Comparison of ENCODE assay signal across 8 cellular contexts in genomic region chr4:184287697-184288255, GRCh38.
DNase-seq lines count a peak whose midpoint lies in the region; ATAC-seq lines count a peak whose summit lies in the region.

No MANE protein-coding gene starts in this region.

- no peak overlapping the region for H3K27ac ChIP-seq in BLaER1
- peak overlapping the region; percentile 92 for H3K27ac ChIP-seq in Karpas-422 (ENCODE audit: low read length)

- H3K27me3 Mint-ChIP-seq in memory B cell = no peaks in the 10 kb centered on the region

- DNase-seq in Karpas-422 (peak; percentile 51), cerebellar cortex (ENCODE audit: low spot score) (peak; percentile 20), memory B cell (ENCODE audit: low spot score in 2 of 2) (no peak), NCI-H1436 treated with DMSO at 0.1 percent for 48 hours (lab: John Stamatoyannopoulos, UW) (no peak)

- H3K36me3 ChIP-seq in BLaER1 = no peaks in the 10 kb centered on the region
- H3K36me3 ChIP-seq in Karpas-422 (ENCODE audit: insufficient read depth, low read length) = no peaks in the 10 kb centered on the region

- H3K4me1 Mint-ChIP-seq in memory B cell = peaks cover 27% of the 10 kb centered on the region

- ATAC-seq in memory B cell (ENCODE audit: low read depth) (no peak), HG03460 (IDR thresholded peaks at IDR 0.05; ENCODE audit: unreplicated experiment) (no peak), GM21529 (IDR thresholded peaks at IDR 0.05; ENCODE audit: unreplicated experiment) (no peak), HG03045 (IDR thresholded peaks at IDR 0.05; ENCODE audit: unreplicated experiment) (no peak)

- no peaks in the 10 kb centered on the region for H3K27me3 ChIP-seq in BLaER1
- no peaks in the 10 kb centered on the region for H3K27me3 ChIP-seq in Karpas-422 (ENCODE audit: low read length)

- no peaks in the 10 kb centered on the region for H3K9me3 Mint-ChIP-seq in memory B cell

- H3K9me2 ChIP-seq in Karpas-422 (replicated peaks; ENCODE audit: insufficient read depth, low read length) = no peaks in the 10 kb centered on the region

- no peaks in the 10 kb centered on the region for H4K20me1 ChIP-seq in BLaER1
- no peaks in the 10 kb centered on the region for H4K20me1 ChIP-seq in Karpas-422 (ENCODE audit: insufficient read depth, low read depth, low read length)

- no peak overlapping the region for H3K4me3 ChIP-seq in BLaER1
- no peak overlapping the region for H3K4me3 ChIP-seq in Karpas-422 (ENCODE audit: low read length)

- H3K36me3 Mint-ChIP-seq in memory B cell = no peaks in the 10 kb centered on the region

- H3K4me1 ChIP-seq in BLaER1 = peaks cover 48% of the 10 kb centered on the region
- H3K4me1 ChIP-seq in Karpas-422 (ENCODE audit: low read length) = peaks cover 61% of the 10 kb centered on the region

- H3K4me2 ChIP-seq in BLaER1 = peak overlapping the region; percentile 73
- peak overlapping the region; percentile 68 for H3K4me2 ChIP-seq in Karpas-422 (ENCODE audit: low read depth, low read length, poor library complexity, severe bottlenecking)

- H3K27ac Mint-ChIP-seq in memory B cell = no peak overlapping the region

- H3K4me3 Mint-ChIP-seq in memory B cell = peak overlapping the region; percentile 51

- H2AFZ ChIP-seq in Karpas-422 (ENCODE audit: low read length) = peak overlapping the region; percentile 26; the same call in 1 of the 2 replicates

- H3K9me3 ChIP-seq in BLaER1 (no peaks in the 10 kb centered on the region), Karpas-422 (ENCODE audit: low read length) (no peaks in the 10 kb centered on the region)

- H3K79me2 ChIP-seq in Karpas-422 (ENCODE audit: low read length) = no peaks in the 10 kb centered on the region

- 0 out of 2 replicates have a peak overlapping the region, but pooled peaks have one; percentile 7 for H3K9ac ChIP-seq in BLaER1
- H3K9ac ChIP-seq in Karpas-422 (ENCODE audit: low read length) = peak overlapping the region; percentile 65

Comparison
In these comparisons a context has a peak if more than half of its experiments do, and no peak if none do; other contexts are left out.
1. DNase-seq: peak in Karpas-422 (single experiment) and cerebellar cortex (single experiment); none in memory B cell (0 of 2) and NCI-H1436 treated with DMSO at 0.1 percent for 48 hours (single experiment).